Comparison of ENCODE assay signal across 19 cellular contexts in genomic region chr6:31208506-31208905, GRCh38. TPM values are rescaled to one million over a fixed set of nuclear protein-coding genes. Genes with fewer than 3 reads are reported as not detected.
DNase-seq lines count a peak whose midpoint lies in the region; ATAC-seq, FAIRE-seq and TF ChIP-seq lines count a peak whose summit lies in the region.
"Had no signal": no experiment of that assay in that cellular context is flagged by ENCODE, and none has a peak within 500 bp of the region (broad histone marks: within the 10 kb centered on the region; RNA-seq: fewer than 3 reads in every experiment).

No MANE protein-coding gene starts in this region.

- peak overlapping the region; percentile 28 for H3K4me2 ChIP-seq in hepatocyte
- H3K4me2 ChIP-seq: KMS-11 had no signal

- 61% methylated on average over 2 of the region's 2 CpGs for WGBS in right cardiac atrium
- 52% methylated on average over 2 of the region's 2 CpGs for WGBS in hepatocyte (ENCODE audit: low lambda C conversion rate, missing lambda C conversion rate)
- WGBS in pancreas, 2 donors = 25 to 38% methylated on average over 2 of the region's 2 CpGs

- no peak overlapping the region for H2AFZ ChIP-seq in hepatocyte

- no peak for FAIRE-seq in pancreas (lab: Jason Lieb, UNC)
- FAIRE-seq: A204.1 had no signal

- H3K9me3 ChIP-seq in left ventricle myocardium inferior (replicated peaks) (no peaks in the 10 kb centered on the region), right cardiac atrium (ENCODE audit: control insufficient read depth, low read length) (no peaks in the 10 kb centered on the region), hepatocyte (ENCODE audit: low read depth) (no peaks in the 10 kb centered on the region), pancreas (no peaks in the 10 kb centered on the region)

- no peaks in the 10 kb centered on the region for H3K27me3 ChIP-seq in left ventricle myocardium inferior (ENCODE audit: low read depth)
- H3K27me3 ChIP-seq in right cardiac atrium (ENCODE audit: control insufficient read depth, insufficient read depth) = no peaks in the 10 kb centered on the region
- H3K27me3 ChIP-seq in hepatocyte = no peaks in the 10 kb centered on the region
- H3K27me3 ChIP-seq in pancreas = no peaks in the 10 kb centered on the region

- H4K20me1 ChIP-seq in hepatocyte (ENCODE audit: insufficient read depth, poor library complexity, severe bottlenecking) = no peaks in the 10 kb centered on the region

- no peak for TF ChIP-seq CTCF in left ventricle myocardium inferior (IDR thresholded peaks at IDR 0.05; ENCODE audit: borderline replicate concordance)
- no peak for TF ChIP-seq CTCF in hepatocyte (IDR thresholded peaks at IDR 0.05; ENCODE audit: poor library complexity)
- TF ChIP-seq CTCF in pancreas (IDR thresholded peaks at IDR 0.05) = no peak

- H3K4me1 ChIP-seq in left ventricle myocardium inferior (peaks cover 11% of the 10 kb centered on the region), right cardiac atrium (ENCODE audit: control insufficient read depth, insufficient read depth, low read length) (peaks cover 7% of the 10 kb centered on the region), hepatocyte (ENCODE audit: insufficient read depth) (peaks cover 16% of the 10 kb centered on the region), pancreas (peaks cover 16 to 28% (median 25%) of the 10 kb centered on the region in 3 donors)

- H3K4me3 ChIP-seq in left ventricle myocardium inferior (no peak overlapping the region), right cardiac atrium (ENCODE audit: low read length) (no peak overlapping the region), hepatocyte (no peak overlapping the region), pancreas (no peak overlapping the region)

- H3K9me2 ChIP-seq in hepatocyte (replicated peaks; ENCODE audit: insufficient read depth) = no peaks in the 10 kb centered on the region

- intact Hi-C loops in left ventricle myocardium inferior (cut with micrococcal nuclease) (no loop called here), right cardiac atrium (cut with DNase I) (no loop called here), pancreas (cut with DNase I) (no loop called here), posterior cingulate gyrus (cut with DNase I) (no loop called here)

- no peaks in the 10 kb centered on the region for H3K79me2 ChIP-seq in hepatocyte

- H3K27ac ChIP-seq in left ventricle myocardium inferior (replicated peaks) (peak overlapping the region; percentile 34), right cardiac atrium (ENCODE audit: low read length) (no peak overlapping the region), hepatocyte (peak overlapping the region; percentile 81), pancreas (peak overlapping the region; percentile 30 to 70 (median 48))
- H3K27ac ChIP-seq: KMS-11 had no signal

- DNase-seq in left ventricle myocardium inferior (no peak), right cardiac atrium (no peak), hepatocyte (ENCODE audit: low spot score) (no peak), pancreas (no peak), posterior cingulate gyrus (no peak), DMS153 treated with DMSO at 0.1 percent for 48 hours (lab: John Stamatoyannopoulos, UW; ENCODE audit: unreplicated experiment) (no peak)
- no peak for DNase-seq in activated CD4-positive, CD25-positive, alpha-beta regulatory T cell treated with anti-CD3 and anti-CD28 coated beads, Interleukin-2, amount 50 U/mL, for 72 hours
- DNase-seq: CD8-positive, alpha-beta T cell; DMS79; H9; NCI-H1417; NCI-H187; NCI-H2107; NCI-H2227 treated with DMSO at 0.1 percent for 48 hours; NCI-H524; RPMI8226 had no signal

- no peaks in the 10 kb centered on the region for H3K36me3 ChIP-seq in left ventricle myocardium inferior
- no peaks in the 10 kb centered on the region for H3K36me3 ChIP-seq in hepatocyte (replicated peaks; ENCODE audit: insufficient read depth, low read depth)
- H3K36me3 ChIP-seq in pancreas = no peaks in the 10 kb centered on the region

- ATAC-seq in right cardiac atrium = no peak
- ATAC-seq in pancreas = no peak
- ATAC-seq: CD8-positive, alpha-beta T cell; PC-3 had no signal

RNA-seq across cellular contexts. Expression of gene POU5F1, which starts 38.0 kb away (rescaled TPM):
- total RNA-seq in left ventricle myocardium inferior = 0.69 TPM
- total RNA-seq in right cardiac atrium = 1 to 10 TPM in 2 of 4 donors, under 1 TPM in 2; 0.34 to 1.2 (median 0.87) TPM
- 0.57 TPM for polyA plus RNA-seq in right cardiac atrium
- 1.1 and 2.1 TPM in 2 replicates for total RNA-seq in hepatocyte
- 0.94 and 1.8 TPM in 2 replicates for polyA plus RNA-seq in hepatocyte
- 10 to 100 TPM in 1 of 6 donors, 1 to 10 TPM in 5; 1.1 to 23.6 (median 3.2) TPM for total RNA-seq in pancreas
- polyA plus RNA-seq in pancreas = 10 to 100 TPM in 1 of 2 donors, 1 to 10 TPM in 1; 8.6 to 32.1 TPM
- total RNA-seq: CD8-positive, alpha-beta T cell; PC-3 had no signal

RNA-seq across cellular contexts. Expression of gene TCF19, which starts 50.1 kb away (rescaled TPM):
- total RNA-seq in left ventricle myocardium inferior (2.8 TPM), right cardiac atrium (1 to 10 TPM; 2.0 to 5.5 (median 3.7) TPM), hepatocyte (6.3 and 6.7 TPM in 2 replicates), pancreas (1 to 10 TPM in 5 of 6 donors, under 1 TPM in 1; 0.83 to 2.4 (median 1.8) TPM)
- polyA plus RNA-seq in right cardiac atrium (2.0 TPM), hepatocyte (5.0 and 7.4 TPM in 2 replicates), pancreas (1 to 10 TPM; 1.9 to 3.4 TPM)

RNA-seq across cellular contexts. Expression of gene CCHCR1, which starts 50.9 kb away (rescaled TPM):
- total RNA-seq in left ventricle myocardium inferior (13.3 TPM), right cardiac atrium (10 to 100 TPM; 10.8 to 16.7 (median 12.9) TPM), hepatocyte (7.9 and 8.9 TPM in 2 replicates), pancreas (10 to 100 TPM in 5 of 6 donors, 1 to 10 TPM in 1; 6.7 to 19.3 (median 11.3) TPM)
- polyA plus RNA-seq in right cardiac atrium (9.6 TPM), hepatocyte (6.1 and 13.3 TPM in 2 replicates), pancreas (10 to 100 TPM; 22.3 to 27.0 TPM)
